ENCODE assay signal across 8 cellular contexts in the genomic region with DNA sequence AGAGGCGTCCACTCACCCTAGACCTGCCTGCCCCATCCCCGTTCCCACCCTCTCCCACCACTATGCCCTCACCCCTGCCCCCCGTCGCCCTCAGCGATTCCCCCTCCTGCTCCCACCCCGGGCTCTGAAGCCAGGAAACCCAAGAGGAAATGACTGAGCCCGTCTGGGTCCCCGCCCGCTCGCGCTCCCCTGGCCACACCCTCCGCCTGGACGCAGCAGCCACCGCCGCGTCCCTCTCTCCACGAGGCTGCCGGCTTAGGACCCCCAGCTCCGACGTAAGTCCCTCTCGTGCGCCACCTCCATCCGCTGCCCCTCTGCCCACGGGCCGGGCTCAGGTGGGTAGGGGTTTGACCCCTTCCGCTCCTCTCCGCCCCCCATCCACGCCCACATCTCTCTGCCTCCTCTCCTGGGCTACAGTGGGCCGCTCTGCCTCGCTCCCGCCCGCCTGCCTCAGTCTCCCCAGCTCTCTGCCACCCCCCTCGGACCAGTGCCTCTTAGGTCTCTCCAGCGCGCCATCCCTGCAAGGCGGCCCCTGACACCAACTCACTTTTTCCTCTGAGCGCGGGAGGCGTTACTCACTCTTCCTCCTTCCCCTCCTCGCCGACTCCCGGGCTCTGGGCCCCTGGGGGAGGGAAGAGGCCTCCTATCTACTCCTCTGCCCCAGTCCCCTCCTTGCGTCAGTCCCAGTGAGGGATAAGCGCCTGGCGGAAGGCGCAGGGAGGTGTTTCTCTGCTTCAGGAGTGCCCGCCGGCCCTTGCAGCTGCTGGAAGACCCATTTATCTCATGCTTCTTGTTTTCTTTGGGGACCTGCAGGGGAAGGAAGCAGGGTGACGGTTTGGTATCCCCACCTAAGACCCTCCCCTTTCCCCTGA. TPM values are rescaled to one million over a fixed set of nuclear protein-coding genes. Genes with fewer than 3 reads are reported as not detected.
DNase-seq lines count a peak whose midpoint lies in the region; ATAC-seq and TF ChIP-seq lines count a peak whose summit lies in the region.

A gene with protein sequence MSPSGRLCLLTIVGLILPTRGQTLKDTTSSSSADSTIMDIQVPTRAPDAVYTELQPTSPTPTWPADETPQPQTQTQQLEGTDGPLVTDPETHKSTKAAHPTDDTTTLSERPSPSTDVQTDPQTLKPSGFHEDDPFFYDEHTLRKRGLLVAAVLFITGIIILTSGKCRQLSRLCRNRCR (plus strand): TSS at position 201 of the 872 bp plus-strand sequence. CDS start 816 bp downstream, outside the sequence.

- in situ Hi-C loops in gastrocnemius medialis (cut with MboI; ENCODE audit: low sequenced_read_pairs in 4 of 4): loop anchor here in 1 of 4 donors (10.0 kb wide), 1 partner anchor 110 kb away; a partner anchor contains a TSS

- no peaks in the 10 kb centered on the region for H3K27me3 Mint-ChIP-seq in Calu3 (ENCODE audit: unreplicated experiment)
- peaks cover 9% of the 10 kb centered on the region for H3K27me3 Mint-ChIP-seq in activated naive CD8-positive, alpha-beta T cell treated with anti-CD3 and anti-CD28 coated beads, Interleukin-2, amount 10 ng/mL, durations not matched to agents 7 days and 5 days

- peak within 1 kb of the TSS; percentile 58 to 67 for H3K4me3 ChIP-seq in right atrium auricular region
- H3K4me3 ChIP-seq in gastrocnemius medialis: peak within 1 kb of the TSS; percentile 53 to 69 (median 56)

- H3K4me1 Mint-ChIP-seq in Calu3 (ENCODE audit: low read depth, unreplicated experiment): peaks cover 36% of the 10 kb centered on the region
- H3K4me1 Mint-ChIP-seq in activated naive CD8-positive, alpha-beta T cell treated with anti-CD3 and anti-CD28 coated beads, Interleukin-2, amount 10 ng/mL, durations not matched to agents 7 days and 5 days: peaks cover 38% of the 10 kb centered on the region

- H3K36me3 Mint-ChIP-seq in Calu3 (ENCODE audit: insufficient read depth, unreplicated experiment): peaks cover 60% of the 10 kb centered on the region
- peaks cover 36% of the 10 kb centered on the region for H3K36me3 Mint-ChIP-seq in activated naive CD8-positive, alpha-beta T cell treated with anti-CD3 and anti-CD28 coated beads, Interleukin-2, amount 10 ng/mL, durations not matched to agents 7 days and 5 days

- H3K27me3 ChIP-seq in right atrium auricular region: peaks cover 0 to 7% of the 10 kb centered on the region in 2 donors
- H3K27me3 ChIP-seq in gastrocnemius medialis: peaks cover 30 to 53% (median 39%) of the 10 kb centered on the region in 3 donors

- TF ChIP-seq CTCF in Calu3 (IDR thresholded peaks at IDR 0.05; ENCODE audit: unreplicated experiment) (no peak), right atrium auricular region (IDR thresholded peaks at IDR 0.05) (no peak), gastrocnemius medialis (IDR thresholded peaks at IDR 0.05 in 4 of 5, conservative IDR thresholded peaks at IDR 0.05 in 1 of 5) (peak in 1 of 5 experiments; percentile 13)

- H3K4me3 Mint-ChIP-seq in Calu3 (ENCODE audit: low read depth, unreplicated experiment): peak within 1 kb of the TSS; percentile 99
- H3K4me3 Mint-ChIP-seq in activated naive CD8-positive, alpha-beta T cell treated with anti-CD3 and anti-CD28 coated beads, Interleukin-2, amount 10 ng/mL, durations not matched to agents 7 days and 5 days: peak within 1 kb of the TSS; percentile 98

- no TSS peak for BruUV-seq in Calu3 (replicated peaks; lab: Mats Ljungman, UMichigan)

- H3K4me1 ChIP-seq in right atrium auricular region (peaks cover 0 to 23% of the 10 kb centered on the region in 2 donors), gastrocnemius medialis (peaks cover 0 to 10% of the 10 kb centered on the region in 2 donors)

- POLR2A ChIA-PET in activated naive CD8-positive, alpha-beta T cell treated with anti-CD3 and anti-CD28 coated beads, Interleukin-2, amount 10 ng/mL, durations not matched to agents 7 days and 5 days (lab: Charles Lee): interaction anchor here (0.6 to 3.2 kb wide), 16 partner anchors 8 to 158 kb away, joined by 3 to 40 read pairs (median 5); no protein-coding TSS in a partner anchor

- intact Hi-C loops in Calu3 (cut with micrococcal nuclease; ENCODE audit: unreplicated experiment) (no loop called here), gastrocnemius medialis (cut with DNase I; ENCODE audit: low total_unique reads) (loop anchor here (5.0 kb wide), 1 partner anchor 48 kb away; no protein-coding TSS in a partner anchor)

- CTCF ChIA-PET in Calu3 (lab: Charles Lee): interaction anchor here (0.6 to 1.5 kb wide), 7 partner anchors 10 to 110 kb away, joined by 3 to 7 read pairs (median 5); a partner anchor contains a TSS

- peak; percentile 12 to 33 for TF ChIP-seq POLR2A in gastrocnemius medialis (IDR thresholded peaks at IDR 0.05)

- peak within 1 kb of the TSS; percentile 96 for H3K27ac Mint-ChIP-seq in Calu3 (ENCODE audit: unreplicated experiment)
- peak within 1 kb of the TSS; percentile 93 for H3K27ac Mint-ChIP-seq in activated naive CD8-positive, alpha-beta T cell treated with anti-CD3 and anti-CD28 coated beads, Interleukin-2, amount 10 ng/mL, durations not matched to agents 7 days and 5 days

- H3K9me3 Mint-ChIP-seq in Calu3 (ENCODE audit: low read depth, unreplicated experiment): no peaks in the 10 kb centered on the region
- no peaks in the 10 kb centered on the region for H3K9me3 Mint-ChIP-seq in activated naive CD8-positive, alpha-beta T cell treated with anti-CD3 and anti-CD28 coated beads, Interleukin-2, amount 10 ng/mL, durations not matched to agents 7 days and 5 days

- H3K36me3 ChIP-seq in right atrium auricular region: peaks cover 10% of the 10 kb centered on the region
- no peaks in the 10 kb centered on the region for H3K36me3 ChIP-seq in gastrocnemius medialis

- H3K27ac ChIP-seq in right atrium auricular region: peak within 1 kb of the TSS; percentile 70 to 85
- peak within 1 kb of the TSS; percentile 68 to 77 (median 74) for H3K27ac ChIP-seq in gastrocnemius medialis

- peak; percentile 69 for ATAC-seq in activated naive CD8-positive, alpha-beta T cell treated with anti-CD3 and anti-CD28 coated beads, Interleukin-2, amount 10 ng/mL, durations not matched to agents 7 days and 5 days (ENCODE audit: low read depth)
- ATAC-seq in gastrocnemius medialis: peak in 1 of 2 donors; percentile 59
- no peak for ATAC-seq in GM21576 (IDR thresholded peaks at IDR 0.05; ENCODE audit: unreplicated experiment)

- H3K9me3 ChIP-seq in right atrium auricular region: no peaks in the 10 kb centered on the region
- H3K9me3 ChIP-seq in gastrocnemius medialis: no peaks in the 10 kb centered on the region

- DNase-seq in Calu3: peak; percentile 83
- peak; percentile 66 for DNase-seq in HS-27A (ENCODE audit: low read depth)
- DNase-seq in T-helper 1 cell: peak; percentile 45 to 67 (median 62)
- peak; percentile 75 for DNase-seq in activated naive CD8-positive, alpha-beta T cell treated with anti-CD3 and anti-CD28 coated beads, Interleukin-2, amount 10 ng/mL, durations not matched to agents 7 days and 5 days
- peak; percentile 85 for DNase-seq in right atrium auricular region (ENCODE audit: low spot score)
- DNase-seq in gastrocnemius medialis: peak in 1 of 2 donors; percentile 32
- no peak for DNase-seq in NCI-H187 treated with DMSO at 0.1 percent for 48 hours (lab: John Stamatoyannopoulos, UW)

RNA-seq across cellular contexts. Expression of the gene that starts here (rescaled TPM):
- total RNA-seq in Calu3 (2022) (760 and 802 TPM in 2 replicates), right atrium auricular region (10 to 100 TPM; 31.3 to 77.7 TPM), gastrocnemius medialis (10 to 100 TPM in 3 of 4 donors, 1 to 10 TPM in 1; 5.2 to 23.3 (median 14.3) TPM)
- total RNA-seq in activated naive CD8-positive, alpha-beta T cell treated with anti-CD3 and anti-CD28 coated beads, Interleukin-2, amount 10 ng/mL, durations not matched to agents 7 days and 5 days: 100 to 1,000 TPM; 353 to 360 TPM
